Comparison of ENCODE assay signal across 19 cellular contexts in the genomic region with DNA sequence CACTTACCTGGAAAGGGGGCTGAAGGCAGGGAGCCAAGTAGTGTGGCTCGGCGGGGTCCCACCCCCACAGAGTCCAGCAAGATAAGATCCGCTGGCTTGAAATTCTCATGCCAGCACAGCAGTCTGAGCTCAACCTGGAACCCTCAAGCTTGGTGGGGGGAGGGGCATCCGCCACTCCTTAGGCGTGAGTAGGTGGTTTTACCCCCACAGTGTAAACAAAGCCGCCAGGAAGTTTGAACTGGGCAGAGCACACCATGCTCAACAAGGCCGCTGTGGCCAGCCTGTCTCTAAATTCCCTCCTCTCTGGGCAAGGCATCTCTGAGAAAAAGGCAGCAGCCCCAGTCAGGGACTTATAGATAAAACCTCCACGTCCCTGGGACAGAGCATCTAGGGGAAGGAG.
DNase-seq lines count a peak whose midpoint lies in the region; ATAC-seq and TF ChIP-seq lines count a peak whose summit lies in the region.
"Had no signal": no experiment of that assay in that cellular context is flagged by ENCODE, and none has a peak within 500 bp of the region (broad histone marks: within the 10 kb centered on the region; RNA-seq: fewer than 3 reads in every experiment).

No MANE protein-coding gene starts in this region.

- H3K36me3 Mint-ChIP-seq in WTC11, result no peaks in the 10 kb centered on the region
- H3K36me3 Mint-ChIP-seq: CD8-positive, alpha-beta memory T cell had no signal

- H3K9me3 Mint-ChIP-seq in WTC11, result peaks cover 30% of the 10 kb centered on the region

- H3K4me3 ChIP-seq in HEK293 (ENCODE audit: low read depth, low read length) (no peak overlapping the region), left lung (no peak overlapping the region)
- H3K4me3 ChIP-seq: BLaER1, HAP-1, SJSA1 had no signal

- no peak overlapping the region for H3K27ac ChIP-seq in HEK293 (ENCODE audit: extremely low read depth, low read depth, low read length)
- no peak overlapping the region for H3K27ac ChIP-seq in left lung
- H3K27ac ChIP-seq: BLaER1, HL-60, RWPE1, SJSA1 had no signal

- TF ChIP-seq CTCF in HEK293 (tag by site-specific recombination; IDR thresholded peaks at IDR 0.05) (no peak), WTC11 (IDR thresholded peaks at IDR 0.05) (no peak), left lung (IDR thresholded peaks at IDR 0.05) (no peak)

- no peaks in the 10 kb centered on the region for H3K9me3 ChIP-seq in HEK293 (ENCODE audit: control insufficient read depth, insufficient read depth, low read depth, low read length)
- peaks cover 0 to 19% of the 10 kb centered on the region in 2 donors for H3K9me3 ChIP-seq in left lung
- H3K9me3 ChIP-seq: BLaER1, HAP-1, SJSA1 had no signal

- intact Hi-C loops in left lung (cut with DNase I), result no loop called here

- H3K36me3 ChIP-seq in HEK293 (ENCODE audit: control insufficient read depth in 2 of 2, insufficient read depth in 1 of 2, low read length in 2 of 2), result no peaks in the 10 kb centered on the region
- H3K36me3 ChIP-seq in left lung, result no peaks in the 10 kb centered on the region
- H3K36me3 ChIP-seq: BLaER1, HAP-1, SJSA1 had no signal

- POLR2A ChIA-PET in HEK293 (lab: Yijun Ruan, JAX), result no interaction called here
- POLR2A ChIA-PET in WTC11 (lab: Charles Lee), result no interaction called here

- no peak overlapping the region for H3K4me3 Mint-ChIP-seq in WTC11
- H3K4me3 Mint-ChIP-seq: CD8-positive, alpha-beta memory T cell had no signal

- no peaks in the 10 kb centered on the region for H3K27me3 ChIP-seq in left lung
- H3K27me3 ChIP-seq: BLaER1, SJSA1 had no signal

- H3K27ac Mint-ChIP-seq in WTC11, result no peak overlapping the region
- H3K27ac Mint-ChIP-seq: CD8-positive, alpha-beta memory T cell had no signal

- no peaks in the 10 kb centered on the region for H3K27me3 Mint-ChIP-seq in WTC11 (ENCODE audit: low read depth)

- CTCF ChIA-PET in HEK293 (lab: Yijun Ruan, JAX) (no interaction called here), WTC11 (lab: Charles Lee) (interaction anchor here (0.8 to 2.0 kb wide), 3 partner anchors 40 to 1777 kb away, joined by 3 to 8 read pairs (median 7); no protein-coding TSS in a partner anchor)

- H3K4me1 Mint-ChIP-seq in WTC11, result peaks cover 7% of the 10 kb centered on the region
- H3K4me1 Mint-ChIP-seq: CD8-positive, alpha-beta memory T cell had no signal

- DNase-seq in COLO668 (lab: John Stamatoyannopoulos, UW; ENCODE audit: unreplicated experiment) (peak; percentile 7), WTC11 (ENCODE audit: low spot score) (peak; percentile 32), left lung (peak; percentile 44 to 56), SHP77 (lab: John Stamatoyannopoulos, UW) (no peak), midbrain (lab: John Stamatoyannopoulos, UW) (no peak), NOMO-1 treated with dmso at 0.1 percent for 144 hours (lab: John Stamatoyannopoulos, UW; ENCODE audit: unreplicated experiment) (no peak)
- DNase-seq: CD8-positive, alpha-beta memory T cell; KG1; NCI-H146; NCI-H2081; NCI-H524; OCI-M1 had no signal

- H3K4me1 ChIP-seq in HEK293 (ENCODE audit: control insufficient read depth, insufficient read depth, low read length) (no peaks in the 10 kb centered on the region), left lung (no peaks in the 10 kb centered on the region)
- H3K4me1 ChIP-seq: BLaER1, HAP-1, SJSA1 had no signal

- ATAC-seq in WTC11, result peak; percentile 84
- peak; percentile 85 for ATAC-seq in left lung
- ATAC-seq in HG02885 (IDR thresholded peaks at IDR 0.05; ENCODE audit: poor library complexity, unreplicated experiment), result no peak

TF ChIP-seq in HEK293, 187 proteins besides CTCF, POLR2A, EP300 and RAD21:
- TF ChIP-seq ZNF707 (tag by site-specific recombination; IDR thresholded peaks at IDR 0.05) (no peak), PBX3 (CRISPR knock-in tag; IDR thresholded peaks at IDR 0.05) (no peak), KLF9 (tag by site-specific recombination; IDR thresholded peaks at IDR 0.05; ENCODE audit: low read depth) (no peak), ZNF670 (tag by site-specific recombination; IDR thresholded peaks at IDR 0.05; ENCODE audit: low read depth) (no peak), TCF7L2 (IDR thresholded peaks at IDR 0.05; ENCODE audit: borderline replicate concordance, low read depth, low read length) (no peak), ZFHX2 (tag by site-specific recombination; conservative IDR thresholded peaks at IDR 0.05) (peak; percentile 36; the same call in 1 of the 2 replicates), EGR2 (tag by site-specific recombination; IDR thresholded peaks at IDR 0.05; ENCODE audit: low read depth) (0 out of 2 replicates have a peak, but pooled peaks have one; percentile 27)
TF ChIP-seq in HEK293: peak in this region for 2.

TF ChIP-seq in WTC11, 78 proteins besides CTCF, POLR2A, EP300 and RAD21:
- TF ChIP-seq ESRRA (CRISPR knock-in tag; IDR thresholded peaks at IDR 0.05; ENCODE audit: borderline replicate concordance) (no peak), ELF4 (CRISPR knock-in tag; IDR thresholded peaks at IDR 0.05; ENCODE audit: low read depth) (no peak)
TF ChIP-seq in WTC11: peak in this region for 0.

Comparison
In these comparisons a context has a peak if more than half of its experiments do, and no peak if none do; other contexts are left out.
1. DNase-seq: peak in COLO668 (single experiment), WTC11 (single experiment) and left lung (2 of 2); none in SHP77 (0 of 2), midbrain (single experiment) and NOMO-1 treated with dmso at 0.1 percent for 144 hours (single experiment).